Comparison of ENCODE assay signal across 1 cellular context in genomic region chr9:133375724-133376654, GRCh38.
TF ChIP-seq lines count a peak whose summit lies in the region.

Gene STKLD1 (plus strand): TSS chr9:133376366. CDS start chr9:133376474, 108 bp downstream.
Gene SURF4 (minus strand): TSS chr9:133376060. CDS start chr9:133375969, 91 bp downstream.

TF ChIP-seq in HCT116, 20 proteins besides CTCF, POLR2A, EP300 and RAD21 (continued from another document):
- no peak for TF ChIP-seq ATF3 (IDR thresholded peaks at IDR 0.05)
- TF ChIP-seq EGR1 (IDR thresholded peaks at IDR 0.05; ENCODE audit: low read depth): no peak
- peak; percentile 95 for TF ChIP-seq TCF7L2 (IDR thresholded peaks at IDR 0.05; ENCODE audit: borderline replicate concordance, extremely low read depth, insufficient read depth, insufficient read length)
- no peak for TF ChIP-seq JUND (IDR thresholded peaks at IDR 0.05)
- TF ChIP-seq, protein P1, sequence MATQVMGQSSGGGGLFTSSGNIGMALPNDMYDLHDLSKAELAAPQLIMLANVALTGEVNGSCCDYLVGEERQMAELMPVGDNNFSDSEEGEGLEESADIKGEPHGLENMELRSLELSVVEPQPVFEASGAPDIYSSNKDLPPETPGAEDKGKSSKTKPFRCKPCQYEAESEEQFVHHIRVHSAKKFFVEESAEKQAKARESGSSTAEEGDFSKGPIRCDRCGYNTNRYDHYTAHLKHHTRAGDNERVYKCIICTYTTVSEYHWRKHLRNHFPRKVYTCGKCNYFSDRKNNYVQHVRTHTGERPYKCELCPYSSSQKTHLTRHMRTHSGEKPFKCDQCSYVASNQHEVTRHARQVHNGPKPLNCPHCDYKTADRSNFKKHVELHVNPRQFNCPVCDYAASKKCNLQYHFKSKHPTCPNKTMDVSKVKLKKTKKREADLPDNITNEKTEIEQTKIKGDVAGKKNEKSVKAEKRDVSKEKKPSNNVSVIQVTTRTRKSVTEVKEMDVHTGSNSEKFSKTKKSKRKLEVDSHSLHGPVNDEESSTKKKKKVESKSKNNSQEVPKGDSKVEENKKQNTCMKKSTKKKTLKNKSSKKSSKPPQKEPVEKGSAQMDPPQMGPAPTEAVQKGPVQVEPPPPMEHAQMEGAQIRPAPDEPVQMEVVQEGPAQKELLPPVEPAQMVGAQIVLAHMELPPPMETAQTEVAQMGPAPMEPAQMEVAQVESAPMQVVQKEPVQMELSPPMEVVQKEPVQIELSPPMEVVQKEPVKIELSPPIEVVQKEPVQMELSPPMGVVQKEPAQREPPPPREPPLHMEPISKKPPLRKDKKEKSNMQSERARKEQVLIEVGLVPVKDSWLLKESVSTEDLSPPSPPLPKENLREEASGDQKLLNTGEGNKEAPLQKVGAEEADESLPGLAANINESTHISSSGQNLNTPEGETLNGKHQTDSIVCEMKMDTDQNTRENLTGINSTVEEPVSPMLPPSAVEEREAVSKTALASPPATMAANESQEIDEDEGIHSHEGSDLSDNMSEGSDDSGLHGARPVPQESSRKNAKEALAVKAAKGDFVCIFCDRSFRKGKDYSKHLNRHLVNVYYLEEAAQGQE (IDR thresholded peaks at IDR 0.05; ENCODE audit: low read depth): no peak
